Comparison of ENCODE assay signal across 25 cellular contexts in genomic region chr6:88006559-88006958, GRCh38. TPM values are rescaled to one million over a fixed set of nuclear protein-coding genes. Genes with fewer than 3 reads are reported as not detected.
"Had no signal": no experiment of that assay in that cellular context is flagged by ENCODE, and none has a peak within 500 bp of the region (broad histone marks: within the 10 kb centered on the region; RNA-seq: fewer than 3 reads in every experiment).

No MANE protein-coding gene starts in this region.

- H3K27ac ChIP-seq: left ventricle myocardium inferior, right lobe of liver, skin epidermis, upper lobe of left lung had no signal

- H3K4me1 Mint-ChIP-seq: activated T-helper 17 cell treated with anti-CD3 and anti-CD28 coated beads, Interleukin-2, amount 50 U/mL, for 72 hours; naive thymus-derived CD8-positive, alpha-beta T cell had no signal

- H3K27ac Mint-ChIP-seq: activated naive CD4-positive, alpha-beta T cell treated with anti-CD3 and anti-CD28 coated beads, Interleukin-2, amount 50 U/mL, for 72 hours; activated T-helper 17 cell treated with anti-CD3 and anti-CD28 coated beads, Interleukin-2, amount 50 U/mL, for 72 hours; naive thymus-derived CD8-positive, alpha-beta T cell; stimulated activated effector memory CD8-positive, alpha-beta T cell treated with anti-CD3 and anti-CD28 coated beads, Interleukin-12 subunit alpha, Interleukin-12 subunit beta, amount 100 ng/mL, for 72 hours; T-cell; T-helper 2 cell treated with Interferon-gamma antibody and Interleukin-4, amounts not matched to agents 5 μg/mL and 100 μg/mL, for 36 hours had no signal

- H3K9me3 ChIP-seq: left ventricle myocardium inferior, right lobe of liver, upper lobe of left lung had no signal

- H3K27me3 ChIP-seq: right lobe of liver, upper lobe of left lung had no signal

- H3K4me3 ChIP-seq: left ventricle myocardium inferior, right lobe of liver, skin epidermis, upper lobe of left lung had no signal

- H3K36me3 Mint-ChIP-seq: naive thymus-derived CD8-positive, alpha-beta T cell; stimulated activated effector memory CD8-positive, alpha-beta T cell treated with anti-CD3 and anti-CD28 coated beads, Interleukin-12 subunit alpha, Interleukin-12 subunit beta, amount 100 ng/mL, for 72 hours; T-cell had no signal

- ATAC-seq: activated naive CD4-positive, alpha-beta T cell treated with anti-CD3 and anti-CD28 coated beads, Interleukin-2, amount 50 U/mL, for 72 hours; activated T-helper 17 cell treated with anti-CD3 and anti-CD28 coated beads, Interleukin-2, amount 50 U/mL, for 72 hours; esophagus mucosa; naive thymus-derived CD8-positive, alpha-beta T cell; right lobe of liver; stimulated activated effector memory CD8-positive, alpha-beta T cell treated with anti-CD3 and anti-CD28 coated beads, Interleukin-12 subunit alpha, Interleukin-12 subunit beta, amount 100 ng/mL, for 72 hours; T-cell had no signal

- H3K36me3 ChIP-seq: left ventricle myocardium inferior, right lobe of liver, upper lobe of left lung had no signal

- H3K4me1 ChIP-seq: left ventricle myocardium inferior, right lobe of liver had no signal

- DNase-seq: activated CD4-positive, alpha-beta T cell treated with anti-CD3 and anti-CD28 coated beads for 1 hour; activated T-cell treated with anti-CD3 and anti-CD28 coated beads, Interleukin-2, amount 50 U/mL, for 1 hour; aorta; central memory CD4-positive, alpha-beta T cell; effector memory CD4-positive, alpha-beta T cell; foreskin melanocyte; kidney; left ventricle myocardium inferior; naive thymus-derived CD8-positive, alpha-beta T cell; nucleus accumbens; right lobe of liver; stimulated activated CD4-positive, alpha-beta T cell treated with anti-CD3 and anti-CD28 coated beads, Interleukin-1b, Interleukin-23, amount 100 ng/mL, for 48 hours; T-cell had no signal

- H3K9me3 Mint-ChIP-seq: activated naive CD4-positive, alpha-beta T cell treated with anti-CD3 and anti-CD28 coated beads, Interleukin-2, amount 50 U/mL, for 72 hours; naive thymus-derived CD8-positive, alpha-beta T cell; stimulated activated effector memory CD8-positive, alpha-beta T cell treated with anti-CD3 and anti-CD28 coated beads, Interleukin-12 subunit alpha, Interleukin-12 subunit beta, amount 100 ng/mL, for 72 hours; T-cell; T-helper 2 cell treated with Interferon-gamma antibody and Interleukin-4, amounts not matched to agents 5 μg/mL and 100 μg/mL, for 36 hours had no signal

- H3K4me3 Mint-ChIP-seq: activated T-helper 17 cell treated with anti-CD3 and anti-CD28 coated beads, Interleukin-2, amount 50 U/mL, for 72 hours; naive thymus-derived CD8-positive, alpha-beta T cell; stimulated activated effector memory CD8-positive, alpha-beta T cell treated with anti-CD3 and anti-CD28 coated beads, Interleukin-12 subunit alpha, Interleukin-12 subunit beta, amount 100 ng/mL, for 72 hours; T-cell; T-helper 2 cell treated with Interferon-gamma antibody and Interleukin-4, amounts not matched to agents 5 μg/mL and 100 μg/mL, for 36 hours had no signal

RNA-seq across cellular contexts. Expression of gene SPACA1, which starts 41.1 kb away (rescaled TPM):
- total RNA-seq: activated naive CD4-positive, alpha-beta T cell treated with anti-CD3 and anti-CD28 coated beads, Interleukin-2, amount 50 U/mL, for 72 hours; activated T-helper 17 cell treated with anti-CD3 and anti-CD28 coated beads, Interleukin-2, amount 50 U/mL, for 72 hours; aorta; dermis microvascular lymphatic vessel endothelial cell; endothelial cell of umbilical vein; esophagus mucosa; kidney; left ventricle myocardium inferior; lung microvascular endothelial cell; naive thymus-derived CD8-positive, alpha-beta T cell; right lobe of liver; T-cell; temporal lobe; upper lobe of left lung had no signal
- polyA plus RNA-seq: adipose tissue; aorta; endothelial cell of umbilical vein; naive thymus-derived CD8-positive, alpha-beta T cell had no signal
